In the genomic region with DNA sequence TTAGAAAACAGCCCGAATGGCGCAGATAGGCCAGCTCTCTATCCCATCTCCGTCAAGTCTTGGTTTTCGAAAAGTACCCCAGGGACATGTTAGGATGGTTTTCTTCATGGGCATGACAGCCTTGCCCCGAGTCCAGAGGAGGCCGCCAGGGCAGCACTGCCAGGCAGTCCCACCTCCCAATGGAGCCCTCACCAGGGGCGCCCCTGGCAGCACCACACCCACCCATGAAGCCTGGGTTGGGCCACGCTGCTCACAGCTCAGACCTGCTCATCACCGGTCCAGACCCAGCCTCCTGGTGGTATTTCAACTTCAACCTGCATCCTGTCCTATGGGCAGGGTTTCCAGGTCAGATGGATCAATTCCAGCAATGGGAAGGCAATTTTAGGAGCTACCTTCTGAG, we compare ENCODE assay signal across 20 cellular contexts. TPM values are rescaled to one million over a fixed set of nuclear protein-coding genes. Genes with fewer than 3 reads are reported as not detected.
A peak's percentile ranks its signal among the peaks of the same experiment; 100 is the strongest.
DNase-seq lines count a peak whose midpoint lies in the region; ATAC-seq and TF ChIP-seq lines count a peak whose summit lies in the region.
"Had no signal": no experiment of that assay in that cellular context is flagged by ENCODE, and none has a peak within 500 bp of the region (broad histone marks: within the 10 kb centered on the region; RNA-seq: fewer than 3 reads in every experiment).

No MANE protein-coding gene starts in this region.

- intact Hi-C loops in lower lobe of right lung (cut with DNase I) (no loop called here), posterior vena cava (cut with DNase I) (no loop called here), upper lobe of right lung (cut with DNase I) (no loop called here)

- H3K36me3 ChIP-seq in RWPE2 (ENCODE audit: low read depth), result no peaks in the 10 kb centered on the region
- H3K36me3 ChIP-seq in lower lobe of right lung, result no peaks in the 10 kb centered on the region
- H3K36me3 ChIP-seq in upper lobe of right lung, result no peaks in the 10 kb centered on the region
- H3K36me3 ChIP-seq in WERI-Rb-1, result no peaks in the 10 kb centered on the region
- H3K36me3 ChIP-seq: BE2C had no signal

- TF ChIP-seq CTCF in RWPE2 (IDR thresholded peaks at IDR 0.05; ENCODE audit: poor library complexity, severe bottlenecking), result no peak
- no peak for TF ChIP-seq CTCF in lower lobe of right lung (IDR thresholded peaks at IDR 0.05)
- no peak for TF ChIP-seq CTCF in upper lobe of right lung (IDR thresholded peaks at IDR 0.05)
- TF ChIP-seq CTCF in WERI-Rb-1 (IDR thresholded peaks at IDR 0.05; ENCODE audit: low read depth, low read length), result no peak
- TF ChIP-seq CTCF in foreskin keratinocyte (conservative IDR thresholded peaks at IDR 0.05), result no peak

- peak; percentile 45 for DNase-seq in RWPE2 (ENCODE audit: low spot score)
- DNase-seq in lower lobe of right lung, result peak; percentile 20
- peak; percentile 63 for DNase-seq in posterior vena cava (ENCODE audit: low spot score)
- peak; percentile 46 for DNase-seq in upper lobe of right lung
- no peak for DNase-seq in WERI-Rb-1
- no peak for DNase-seq in foreskin keratinocyte
- DNase-seq: 8988T; ACHN; BE2C; Caco-2; Calu3; CD4-positive, alpha-beta T cell; CD8-positive, alpha-beta T cell; DMS79 treated with DMSO at 0.1 percent for 48 hours; GF-D8 had no signal

- ATAC-seq in RWPE2 (ENCODE audit: low read depth) (no peak), lower lobe of right lung (no peak), upper lobe of right lung (no peak), GM21447 (IDR thresholded peaks at IDR 0.05; ENCODE audit: unreplicated experiment) (no peak), HG03196 (IDR thresholded peaks at IDR 0.05; ENCODE audit: unreplicated experiment) (no peak), foreskin keratinocyte (no peak)
- ATAC-seq: CD8-positive, alpha-beta T cell had no signal

- no peaks in the 10 kb centered on the region for H3K27me3 ChIP-seq in RWPE2 (ENCODE audit: insufficient read depth, poor library complexity, severe bottlenecking)
- no peaks in the 10 kb centered on the region for H3K27me3 ChIP-seq in lower lobe of right lung (ENCODE audit: low read depth)
- peaks cover 7% of the 10 kb centered on the region for H3K27me3 ChIP-seq in upper lobe of right lung
- H3K27me3 ChIP-seq in WERI-Rb-1 (ENCODE audit: insufficient read depth, low read depth, severe bottlenecking), result no peaks in the 10 kb centered on the region
- H3K27me3 ChIP-seq in foreskin keratinocyte, result no peaks in the 10 kb centered on the region
- H3K27me3 ChIP-seq: BE2C; BLaER1 treated with 17β-estradiol and CSF1 and Interleukin-3, amounts not matched to agents 10 nM and 100 nM had no signal

- H3K27ac ChIP-seq in RWPE2 (ENCODE audit: poor library complexity, severe bottlenecking) (no peak overlapping the region), lower lobe of right lung (no peak overlapping the region), upper lobe of right lung (no peak overlapping the region), WERI-Rb-1 (no peak overlapping the region), foreskin keratinocyte (no peak overlapping the region)
- H3K27ac ChIP-seq: BLaER1 treated with 17β-estradiol and CSF1 and Interleukin-3, amounts not matched to agents 10 nM and 100 nM; C4-2B had no signal

- H3K4me3 ChIP-seq in RWPE2 (ENCODE audit: severe bottlenecking), result no peak overlapping the region
- no peak overlapping the region for H3K4me3 ChIP-seq in lower lobe of right lung
- H3K4me3 ChIP-seq in upper lobe of right lung, result no peak overlapping the region
- H3K4me3 ChIP-seq in WERI-Rb-1 (ENCODE audit: low read depth, low read length), result no peak overlapping the region
- H3K4me3 ChIP-seq: BLaER1 treated with 17β-estradiol and CSF1 and Interleukin-3, amounts not matched to agents 10 nM and 100 nM had no signal

- H3K9me3 ChIP-seq in RWPE2 (ENCODE audit: severe bottlenecking) (no peaks in the 10 kb centered on the region), lower lobe of right lung (no peaks in the 10 kb centered on the region), upper lobe of right lung (no peaks in the 10 kb centered on the region), WERI-Rb-1 (ENCODE audit: severe bottlenecking) (no peaks in the 10 kb centered on the region)
- H3K9me3 ChIP-seq: BE2C, Caco-2 had no signal

- no peaks in the 10 kb centered on the region for H3K4me1 ChIP-seq in RWPE2 (ENCODE audit: insufficient read depth, poor library complexity, severe bottlenecking)
- no peaks in the 10 kb centered on the region for H3K4me1 ChIP-seq in lower lobe of right lung
- H3K4me1 ChIP-seq in upper lobe of right lung, result no peaks in the 10 kb centered on the region
- no peaks in the 10 kb centered on the region for H3K4me1 ChIP-seq in foreskin keratinocyte
- H3K4me1 ChIP-seq: BE2C, Caco-2 had no signal

RNA-seq across cellular contexts. Expression of gene TCERG1L, which starts 53.3 kb away (rescaled TPM):
- total RNA-seq in lower lobe of right lung, result not detected
- not detected for total RNA-seq in posterior vena cava
- total RNA-seq in upper lobe of right lung, result not detected
- not detected in 2 replicates for total RNA-seq in foreskin keratinocyte
- polyA plus RNA-seq in foreskin keratinocyte, result not detected in 2 replicates
- total RNA-seq: Caco-2, Calu3 had no signal
- polyA plus RNA-seq: AG04450 had no signal

Comparison
In these comparisons a context has a peak if more than half of its experiments do, and no peak if none do; other contexts are left out.
1. DNase-seq: peak in RWPE2 (single experiment), lower lobe of right lung (single experiment), posterior vena cava (single experiment) and upper lobe of right lung (single experiment); none in WERI-Rb-1 (single experiment) and foreskin keratinocyte (0 of 2).